In genomic region chr7:120869700-120870099, GRCh38 we compare ENCODE assay signal across 19 cellular contexts. TPM values are rescaled to one million over a fixed set of nuclear protein-coding genes. Genes with fewer than 3 reads are reported as not detected.
A peak's percentile ranks its signal among the peaks of the same experiment; 100 is the strongest.
DNase-seq lines count a peak whose midpoint lies in the region; ATAC-seq and TF ChIP-seq lines count a peak whose summit lies in the region.
"Had no signal": no experiment of that assay in that cellular context is flagged by ENCODE, and none has a peak within 500 bp of the region (broad histone marks: within the 10 kb centered on the region; RNA-seq: fewer than 3 reads in every experiment).

No MANE protein-coding gene starts in this region.

- H3K27me3 ChIP-seq in heart right ventricle: no peaks in the 10 kb centered on the region

- H3K4me1 ChIP-seq in heart right ventricle: peaks cover 0 to 17% (median 7%) of the 10 kb centered on the region in 9 donors
- H3K4me1 ChIP-seq: lower lobe of right lung, psoas muscle had no signal

- no peaks in the 10 kb centered on the region for H3K36me3 ChIP-seq in heart right ventricle
- H3K36me3 ChIP-seq: lower lobe of right lung had no signal

- H3K4me3 ChIP-seq in heart right ventricle: no peak overlapping the region
- H3K4me3 ChIP-seq: lower lobe of right lung, psoas muscle had no signal

- peak; percentile 73 for ATAC-seq in GM18517 (IDR thresholded peaks at IDR 0.05; ENCODE audit: unreplicated experiment)
- peak; percentile 36 for ATAC-seq in GM19463 (IDR thresholded peaks at IDR 0.05; ENCODE audit: unreplicated experiment)
- ATAC-seq in HG02798 (IDR thresholded peaks at IDR 0.05; ENCODE audit: poor library complexity, unreplicated experiment): peak; percentile 59
- peak; percentile 64 for ATAC-seq in HG03378 (IDR thresholded peaks at IDR 0.05; ENCODE audit: unreplicated experiment)
- no peak for ATAC-seq in heart right ventricle
- ATAC-seq: lower lobe of right lung; naive thymus-derived CD4-positive, alpha-beta T cell; psoas muscle had no signal

- WGBS in heart right ventricle, 2 donors: 74 to 75% methylated on average over 2 of the region's 2 CpGs

- intact Hi-C loops in cardiac septum (cut with DNase I) (no loop called here), heart right ventricle (cut with DNase I) (loop anchor here in 2 of 10 donors (10.0 kb wide), 1 partner anchor 65 kb away; no protein-coding TSS in a partner anchor)

- H3K27ac ChIP-seq in caudate nucleus (ENCODE audit: low read depth, low read length) (no peak overlapping the region), heart right ventricle (no peak overlapping the region)
- H3K27ac ChIP-seq: lower lobe of right lung, psoas muscle had no signal

- no peaks in the 10 kb centered on the region for H3K9me3 ChIP-seq in heart right ventricle
- H3K9me3 ChIP-seq: lower lobe of right lung, psoas muscle had no signal

- TF ChIP-seq POLR2A in erythroblast (IDR thresholded peaks at IDR 0.05; ENCODE audit: low read length): no peak

- no peak for DNase-seq in caudate nucleus (lab: John Stamatoyannopoulos, UW)
- no peak for DNase-seq in cardiac septum (ENCODE audit: low spot score)
- no peak for DNase-seq in heart right ventricle
- no peak for DNase-seq in erythroblast (lab: John Stamatoyannopoulos, UW)
- DNase-seq: activated CD4-positive, alpha-beta T cell treated with anti-CD3 and anti-CD28 coated beads for 48 hours; activated naive CD8-positive, alpha-beta T cell treated with anti-CD3 and anti-CD28 coated beads, Interleukin-2, amount 10 ng/mL, durations not matched to agents 7 days and 5 days; central memory CD4-positive, alpha-beta T cell; GF-D8; lower lobe of right lung; naive thymus-derived CD4-positive, alpha-beta T cell; NCI-H187 treated with DMSO at 0.1 percent for 48 hours; NCI-H524; psoas muscle; stimulated activated CD4-positive, alpha-beta T cell treated with anti-CD3 and anti-CD28 coated beads, Interleukin-15, amount 100 ng/mL, for 24 hours had no signal

- no peak for TF ChIP-seq CTCF in heart right ventricle (IDR thresholded peaks at IDR 0.05)

RNA-seq across cellular contexts. Expression of gene TSPAN12, which starts 11.8 kb away (rescaled TPM):
- 54.9 TPM for total RNA-seq in cardiac septum
- total RNA-seq in heart right ventricle: 10 to 100 TPM; 35.2 to 78.6 (median 64.5) TPM
- polyA plus RNA-seq in heart right ventricle: 10 to 100 TPM; 17.9 to 22.5 TPM
- total RNA-seq: activated naive CD8-positive, alpha-beta T cell treated with anti-CD3 and anti-CD28 coated beads, Interleukin-2, amount 10 ng/mL, durations not matched to agents 7 days and 5 days; naive thymus-derived CD4-positive, alpha-beta T cell; T-helper 2 cell treated with Interferon-gamma antibody and Interleukin-4, amounts not matched to agents 100 ng/mL and 5 ng/mL, for 36 hours had no signal
- polyA plus RNA-seq: naive thymus-derived CD4-positive, alpha-beta T cell had no signal

Comparison
In these comparisons a context has a peak if more than half of its experiments do, and no peak if none do; other contexts are left out.
1. ATAC-seq: peak in GM18517 (single experiment), GM19463 (single experiment), HG02798 (single experiment) and HG03378 (single experiment); none in heart right ventricle (0 of 8).